ENCODE assay signal across 1 cellular context in the genomic region with DNA sequence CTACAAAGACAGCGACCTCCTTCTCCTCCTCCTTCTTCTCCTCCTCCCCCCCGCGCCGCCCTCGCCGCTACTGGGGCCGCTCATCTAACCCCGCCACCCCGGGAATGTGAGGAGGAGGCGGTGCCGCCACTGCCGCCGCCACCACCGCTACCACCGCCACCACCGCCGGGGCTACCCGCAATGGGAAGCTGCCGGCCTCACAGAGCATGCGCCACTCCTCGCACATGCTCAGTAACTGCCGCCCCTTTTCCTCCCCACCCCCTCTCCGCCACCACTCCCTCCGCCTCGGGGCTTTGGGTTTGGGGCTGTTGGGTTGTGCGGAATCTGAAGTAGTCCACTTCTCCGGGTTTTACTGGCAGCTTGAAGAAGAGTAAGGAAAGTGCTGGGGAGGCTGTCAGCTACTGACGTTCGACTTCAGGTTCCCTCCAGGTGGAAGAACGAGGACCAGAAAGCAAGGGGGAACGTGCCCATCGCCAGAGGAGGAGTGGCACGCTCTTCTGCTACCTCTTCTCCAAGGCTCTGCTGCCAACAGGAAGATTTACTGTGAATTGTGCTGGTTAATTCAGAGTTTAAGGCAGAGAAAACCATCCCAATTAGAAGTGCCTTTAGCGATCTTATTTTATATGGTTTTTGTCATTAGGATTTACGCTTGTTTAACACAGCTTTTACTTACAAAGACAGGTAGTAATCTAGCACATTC.
A peak's percentile ranks its signal among the peaks of the same experiment; 100 is the strongest.
TF ChIP-seq lines count a peak whose summit lies in the region.

A gene with protein sequence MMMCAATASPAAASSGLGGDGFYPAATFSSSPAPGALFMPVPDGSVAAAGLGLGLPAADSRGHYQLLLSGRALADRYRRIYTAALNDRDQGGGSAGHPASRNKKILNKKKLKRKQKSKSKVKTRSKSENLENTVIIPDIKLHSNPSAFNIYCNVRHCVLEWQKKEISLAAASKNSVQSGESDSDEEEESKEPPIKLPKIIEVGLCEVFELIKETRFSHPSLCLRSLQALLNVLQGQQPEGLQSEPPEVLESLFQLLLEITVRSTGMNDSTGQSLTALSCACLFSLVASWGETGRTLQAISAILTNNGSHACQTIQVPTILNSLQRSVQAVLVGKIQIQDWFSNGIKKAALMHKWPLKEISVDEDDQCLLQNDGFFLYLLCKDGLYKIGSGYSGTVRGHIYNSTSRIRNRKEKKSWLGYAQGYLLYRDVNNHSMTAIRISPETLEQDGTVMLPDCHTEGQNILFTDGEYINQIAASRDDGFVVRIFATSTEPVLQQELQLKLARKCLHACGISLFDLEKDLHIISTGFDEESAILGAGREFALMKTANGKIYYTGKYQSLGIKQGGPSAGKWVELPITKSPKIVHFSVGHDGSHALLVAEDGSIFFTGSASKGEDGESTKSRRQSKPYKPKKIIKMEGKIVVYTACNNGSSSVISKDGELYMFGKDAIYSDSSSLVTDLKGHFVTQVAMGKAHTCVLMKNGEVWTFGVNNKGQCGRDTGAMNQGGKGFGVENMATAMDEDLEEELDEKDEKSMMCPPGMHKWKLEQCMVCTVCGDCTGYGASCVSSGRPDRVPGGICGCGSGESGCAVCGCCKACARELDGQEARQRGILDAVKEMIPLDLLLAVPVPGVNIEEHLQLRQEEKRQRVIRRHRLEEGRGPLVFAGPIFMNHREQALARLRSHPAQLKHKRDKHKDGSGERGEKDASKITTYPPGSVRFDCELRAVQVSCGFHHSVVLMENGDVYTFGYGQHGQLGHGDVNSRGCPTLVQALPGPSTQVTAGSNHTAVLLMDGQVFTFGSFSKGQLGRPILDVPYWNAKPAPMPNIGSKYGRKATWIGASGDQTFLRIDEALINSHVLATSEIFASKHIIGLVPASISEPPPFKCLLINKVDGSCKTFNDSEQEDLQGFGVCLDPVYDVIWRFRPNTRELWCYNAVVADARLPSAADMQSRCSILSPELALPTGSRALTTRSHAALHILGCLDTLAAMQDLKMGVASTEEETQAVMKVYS (N-terminal part only) (minus strand): TSS at position 190 of the 700 bp plus-strand sequence. CDS start 319 bp downstream, outside the sequence.

TF ChIP-seq in HepG2, 621 proteins besides CTCF, POLR2A, EP300 and RAD21 (continued from another document and continues in another):
- TF ChIP-seq, protein P1, sequence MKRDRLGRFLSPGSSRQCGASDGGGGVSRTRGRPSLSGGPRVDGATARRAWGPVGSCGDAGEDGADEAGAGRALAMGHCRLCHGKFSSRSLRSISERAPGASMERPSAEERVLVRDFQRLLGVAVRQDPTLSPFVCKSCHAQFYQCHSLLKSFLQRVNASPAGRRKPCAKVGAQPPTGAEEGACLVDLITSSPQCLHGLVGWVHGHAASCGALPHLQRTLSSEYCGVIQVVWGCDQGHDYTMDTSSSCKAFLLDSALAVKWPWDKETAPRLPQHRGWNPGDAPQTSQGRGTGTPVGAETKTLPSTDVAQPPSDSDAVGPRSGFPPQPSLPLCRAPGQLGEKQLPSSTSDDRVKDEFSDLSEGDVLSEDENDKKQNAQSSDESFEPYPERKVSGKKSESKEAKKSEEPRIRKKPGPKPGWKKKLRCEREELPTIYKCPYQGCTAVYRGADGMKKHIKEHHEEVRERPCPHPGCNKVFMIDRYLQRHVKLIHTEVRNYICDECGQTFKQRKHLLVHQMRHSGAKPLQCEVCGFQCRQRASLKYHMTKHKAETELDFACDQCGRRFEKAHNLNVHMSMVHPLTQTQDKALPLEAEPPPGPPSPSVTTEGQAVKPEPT (CRISPR knock-in tag; IDR thresholded peaks at IDR 0.05; ENCODE audit: low read depth): no peak
- TF ChIP-seq PRPF4 (IDR thresholded peaks at IDR 0.05; ENCODE audit: low read depth, low read length, poor library complexity, severe bottlenecking): peak; percentile 59
- TF ChIP-seq, protein P2, sequence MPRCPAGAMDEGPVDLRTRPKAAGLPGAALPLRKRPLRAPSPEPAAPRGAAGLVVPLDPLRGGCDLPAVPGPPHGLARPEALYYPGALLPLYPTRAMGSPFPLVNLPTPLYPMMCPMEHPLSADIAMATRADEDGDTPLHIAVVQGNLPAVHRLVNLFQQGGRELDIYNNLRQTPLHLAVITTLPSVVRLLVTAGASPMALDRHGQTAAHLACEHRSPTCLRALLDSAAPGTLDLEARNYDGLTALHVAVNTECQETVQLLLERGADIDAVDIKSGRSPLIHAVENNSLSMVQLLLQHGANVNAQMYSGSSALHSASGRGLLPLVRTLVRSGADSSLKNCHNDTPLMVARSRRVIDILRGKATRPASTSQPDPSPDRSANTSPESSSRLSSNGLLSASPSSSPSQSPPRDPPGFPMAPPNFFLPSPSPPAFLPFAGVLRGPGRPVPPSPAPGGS (CRISPR knock-in tag; IDR thresholded peaks at IDR 0.05): no peak
- TF ChIP-seq, protein P3, sequence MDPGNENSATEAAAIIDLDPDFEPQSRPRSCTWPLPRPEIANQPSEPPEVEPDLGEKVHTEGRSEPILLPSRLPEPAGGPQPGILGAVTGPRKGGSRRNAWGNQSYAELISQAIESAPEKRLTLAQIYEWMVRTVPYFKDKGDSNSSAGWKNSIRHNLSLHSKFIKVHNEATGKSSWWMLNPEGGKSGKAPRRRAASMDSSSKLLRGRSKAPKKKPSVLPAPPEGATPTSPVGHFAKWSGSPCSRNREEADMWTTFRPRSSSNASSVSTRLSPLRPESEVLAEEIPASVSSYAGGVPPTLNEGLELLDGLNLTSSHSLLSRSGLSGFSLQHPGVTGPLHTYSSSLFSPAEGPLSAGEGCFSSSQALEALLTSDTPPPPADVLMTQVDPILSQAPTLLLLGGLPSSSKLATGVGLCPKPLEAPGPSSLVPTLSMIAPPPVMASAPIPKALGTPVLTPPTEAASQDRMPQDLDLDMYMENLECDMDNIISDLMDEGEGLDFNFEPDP (CRISPR knock-in tag; conservative IDR thresholded peaks at IDR 0.05): no peak
- TF ChIP-seq NFATC3 (CRISPR knock-in tag; IDR thresholded peaks at IDR 0.05): 0 out of 2 replicates have a peak, but pooled peaks have one; percentile 33
- TF ChIP-seq ZNF782 (CRISPR knock-in tag; IDR thresholded peaks at IDR 0.05; ENCODE audit: borderline replicate concordance): no peak
- peak; percentile 63; the same call in 1 of the 2 replicates for TF ChIP-seq KAT7 (CRISPR knock-in tag; IDR thresholded peaks at IDR 0.05; ENCODE audit: borderline replicate concordance)
- TF ChIP-seq, protein P4, sequence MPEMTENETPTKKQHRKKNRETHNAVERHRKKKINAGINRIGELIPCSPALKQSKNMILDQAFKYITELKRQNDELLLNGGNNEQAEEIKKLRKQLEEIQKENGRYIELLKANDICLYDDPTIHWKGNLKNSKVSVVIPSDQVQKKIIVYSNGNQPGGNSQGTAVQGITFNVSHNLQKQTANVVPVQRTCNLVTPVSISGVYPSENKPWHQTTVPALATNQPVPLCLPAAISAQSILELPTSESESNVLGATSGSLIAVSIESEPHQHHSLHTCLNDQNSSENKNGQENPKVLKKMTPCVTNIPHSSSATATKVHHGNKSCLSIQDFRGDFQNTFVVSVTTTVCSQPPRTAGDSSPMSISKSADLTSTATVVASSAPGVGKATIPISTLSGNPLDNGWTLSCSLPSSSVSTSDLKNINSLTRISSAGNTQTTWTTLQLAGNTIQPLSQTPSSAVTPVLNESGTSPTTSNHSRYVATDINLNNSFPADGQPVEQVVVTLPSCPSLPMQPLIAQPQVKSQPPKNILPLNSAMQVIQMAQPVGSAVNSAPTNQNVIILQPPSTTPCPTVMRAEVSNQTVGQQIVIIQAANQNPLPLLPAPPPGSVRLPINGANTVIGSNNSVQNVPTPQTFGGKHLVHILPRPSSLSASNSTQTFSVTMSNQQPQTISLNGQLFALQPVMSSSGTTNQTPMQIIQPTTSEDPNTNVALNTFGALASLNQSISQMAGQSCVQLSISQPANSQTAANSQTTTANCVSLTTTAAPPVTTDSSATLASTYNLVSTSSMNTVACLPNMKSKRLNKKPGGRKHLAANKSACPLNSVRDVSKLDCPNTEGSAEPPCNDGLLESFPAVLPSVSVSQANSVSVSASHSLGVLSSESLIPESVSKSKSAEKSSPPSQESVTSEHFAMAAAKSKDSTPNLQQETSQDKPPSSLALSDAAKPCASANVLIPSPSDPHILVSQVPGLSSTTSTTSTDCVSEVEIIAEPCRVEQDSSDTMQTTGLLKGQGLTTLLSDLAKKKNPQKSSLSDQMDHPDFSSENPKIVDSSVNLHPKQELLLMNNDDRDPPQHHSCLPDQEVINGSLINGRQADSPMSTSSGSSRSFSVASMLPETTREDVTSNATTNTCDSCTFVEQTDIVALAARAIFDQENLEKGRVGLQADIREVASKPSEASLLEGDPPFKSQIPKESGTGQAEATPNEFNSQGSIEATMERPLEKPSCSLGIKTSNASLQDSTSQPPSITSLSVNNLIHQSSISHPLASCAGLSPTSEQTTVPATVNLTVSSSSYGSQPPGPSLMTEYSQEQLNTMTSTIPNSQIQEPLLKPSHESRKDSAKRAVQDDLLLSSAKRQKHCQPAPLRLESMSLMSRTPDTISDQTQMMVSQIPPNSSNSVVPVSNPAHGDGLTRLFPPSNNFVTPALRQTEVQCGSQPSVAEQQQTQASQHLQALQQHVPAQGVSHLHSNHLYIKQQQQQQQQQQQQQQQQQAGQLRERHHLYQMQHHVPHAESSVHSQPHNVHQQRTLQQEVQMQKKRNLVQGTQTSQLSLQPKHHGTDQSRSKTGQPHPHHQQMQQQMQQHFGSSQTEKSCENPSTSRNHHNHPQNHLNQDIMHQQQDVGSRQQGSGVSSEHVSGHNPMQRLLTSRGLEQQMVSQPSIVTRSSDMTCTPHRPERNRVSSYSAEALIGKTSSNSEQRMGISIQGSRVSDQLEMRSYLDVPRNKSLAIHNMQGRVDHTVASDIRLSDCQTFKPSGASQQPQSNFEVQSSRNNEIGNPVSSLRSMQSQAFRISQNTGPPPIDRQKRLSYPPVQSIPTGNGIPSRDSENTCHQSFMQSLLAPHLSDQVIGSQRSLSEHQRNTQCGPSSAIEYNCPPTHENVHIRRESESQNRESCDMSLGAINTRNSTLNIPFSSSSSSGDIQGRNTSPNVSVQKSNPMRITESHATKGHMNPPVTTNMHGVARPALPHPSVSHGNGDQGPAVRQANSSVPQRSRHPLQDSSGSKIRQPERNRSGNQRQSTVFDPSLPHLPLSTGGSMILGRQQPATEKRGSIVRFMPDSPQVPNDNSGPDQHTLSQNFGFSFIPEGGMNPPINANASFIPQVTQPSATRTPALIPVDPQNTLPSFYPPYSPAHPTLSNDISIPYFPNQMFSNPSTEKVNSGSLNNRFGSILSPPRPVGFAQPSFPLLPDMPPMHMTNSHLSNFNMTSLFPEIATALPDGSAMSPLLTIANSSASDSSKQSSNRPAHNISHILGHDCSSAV (CRISPR knock-in tag; IDR thresholded peaks at IDR 0.05; ENCODE audit: borderline replicate concordance): no peak
- TF ChIP-seq, protein P5, sequence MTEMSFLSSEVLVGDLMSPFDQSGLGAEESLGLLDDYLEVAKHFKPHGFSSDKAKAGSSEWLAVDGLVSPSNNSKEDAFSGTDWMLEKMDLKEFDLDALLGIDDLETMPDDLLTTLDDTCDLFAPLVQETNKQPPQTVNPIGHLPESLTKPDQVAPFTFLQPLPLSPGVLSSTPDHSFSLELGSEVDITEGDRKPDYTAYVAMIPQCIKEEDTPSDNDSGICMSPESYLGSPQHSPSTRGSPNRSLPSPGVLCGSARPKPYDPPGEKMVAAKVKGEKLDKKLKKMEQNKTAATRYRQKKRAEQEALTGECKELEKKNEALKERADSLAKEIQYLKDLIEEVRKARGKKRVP (CRISPR knock-in tag; IDR thresholded peaks at IDR 0.05): peak in 1 of 2 experiments; percentile 45; a peak in 1 of 4 replicates
- TF ChIP-seq SMYD3 (CRISPR knock-in tag; IDR thresholded peaks at IDR 0.05): peak; percentile 16; the same call in 1 of the 2 replicates
- TF ChIP-seq, protein P6, sequence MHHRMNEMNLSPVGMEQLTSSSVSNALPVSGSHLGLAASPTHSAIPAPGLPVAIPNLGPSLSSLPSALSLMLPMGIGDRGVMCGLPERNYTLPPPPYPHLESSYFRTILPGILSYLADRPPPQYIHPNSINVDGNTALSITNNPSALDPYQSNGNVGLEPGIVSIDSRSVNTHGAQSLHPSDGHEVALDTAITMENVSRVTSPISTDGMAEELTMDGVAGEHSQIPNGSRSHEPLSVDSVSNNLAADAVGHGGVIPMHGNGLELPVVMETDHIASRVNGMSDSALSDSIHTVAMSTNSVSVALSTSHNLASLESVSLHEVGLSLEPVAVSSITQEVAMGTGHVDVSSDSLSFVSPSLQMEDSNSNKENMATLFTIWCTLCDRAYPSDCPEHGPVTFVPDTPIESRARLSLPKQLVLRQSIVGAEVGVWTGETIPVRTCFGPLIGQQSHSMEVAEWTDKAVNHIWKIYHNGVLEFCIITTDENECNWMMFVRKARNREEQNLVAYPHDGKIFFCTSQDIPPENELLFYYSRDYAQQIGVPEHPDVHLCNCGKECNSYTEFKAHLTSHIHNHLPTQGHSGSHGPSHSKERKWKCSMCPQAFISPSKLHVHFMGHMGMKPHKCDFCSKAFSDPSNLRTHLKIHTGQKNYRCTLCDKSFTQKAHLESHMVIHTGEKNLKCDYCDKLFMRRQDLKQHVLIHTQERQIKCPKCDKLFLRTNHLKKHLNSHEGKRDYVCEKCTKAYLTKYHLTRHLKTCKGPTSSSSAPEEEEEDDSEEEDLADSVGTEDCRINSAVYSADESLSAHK (CRISPR knock-in tag; IDR thresholded peaks at IDR 0.05; ENCODE audit: borderline replicate concordance): no peak
- TF ChIP-seq, protein P7, sequence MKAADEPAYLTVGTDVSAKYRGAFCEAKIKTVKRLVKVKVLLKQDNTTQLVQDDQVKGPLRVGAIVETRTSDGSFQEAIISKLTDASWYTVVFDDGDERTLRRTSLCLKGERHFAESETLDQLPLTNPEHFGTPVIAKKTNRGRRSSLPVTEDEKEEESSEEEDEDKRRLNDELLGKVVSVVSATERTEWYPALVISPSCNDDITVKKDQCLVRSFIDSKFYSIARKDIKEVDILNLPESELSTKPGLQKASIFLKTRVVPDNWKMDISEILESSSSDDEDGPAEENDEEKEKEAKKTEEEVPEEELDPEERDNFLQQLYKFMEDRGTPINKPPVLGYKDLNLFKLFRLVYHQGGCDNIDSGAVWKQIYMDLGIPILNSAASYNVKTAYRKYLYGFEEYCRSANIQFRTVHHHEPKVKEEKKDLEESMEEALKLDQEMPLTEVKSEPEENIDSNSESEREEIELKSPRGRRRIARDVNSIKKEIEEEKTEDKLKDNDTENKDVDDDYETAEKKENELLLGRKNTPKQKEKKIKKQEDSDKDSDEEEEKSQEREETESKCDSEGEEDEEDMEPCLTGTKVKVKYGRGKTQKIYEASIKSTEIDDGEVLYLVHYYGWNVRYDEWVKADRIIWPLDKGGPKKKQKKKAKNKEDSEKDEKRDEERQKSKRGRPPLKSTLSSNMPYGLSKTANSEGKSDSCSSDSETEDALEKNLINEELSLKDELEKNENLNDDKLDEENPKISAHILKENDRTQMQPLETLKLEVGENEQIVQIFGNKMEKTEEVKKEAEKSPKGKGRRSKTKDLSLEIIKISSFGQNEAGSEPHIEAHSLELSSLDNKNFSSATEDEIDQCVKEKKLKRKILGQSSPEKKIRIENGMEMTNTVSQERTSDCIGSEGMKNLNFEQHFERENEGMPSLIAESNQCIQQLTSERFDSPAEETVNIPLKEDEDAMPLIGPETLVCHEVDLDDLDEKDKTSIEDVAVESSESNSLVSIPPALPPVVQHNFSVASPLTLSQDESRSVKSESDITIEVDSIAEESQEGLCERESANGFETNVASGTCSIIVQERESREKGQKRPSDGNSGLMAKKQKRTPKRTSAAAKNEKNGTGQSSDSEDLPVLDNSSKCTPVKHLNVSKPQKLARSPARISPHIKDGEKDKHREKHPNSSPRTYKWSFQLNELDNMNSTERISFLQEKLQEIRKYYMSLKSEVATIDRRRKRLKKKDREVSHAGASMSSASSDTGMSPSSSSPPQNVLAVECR (CRISPR knock-in tag; IDR thresholded peaks at IDR 0.05; ENCODE audit: borderline replicate concordance): peak; percentile 69
